Comparison of ENCODE assay signal across 8 cellular contexts in genomic region chr2:183037281-183037659, GRCh38. TPM values are rescaled to one million over a fixed set of nuclear protein-coding genes. Genes with fewer than 3 reads are reported as not detected.
DNase-seq lines count a peak whose midpoint lies in the region; ATAC-seq and TF ChIP-seq lines count a peak whose summit lies in the region.

No MANE protein-coding gene starts in this region.

- no peaks in the 10 kb centered on the region for H3K9me3 ChIP-seq in esophagus muscularis mucosa
- H3K9me3 ChIP-seq in neural cell (ENCODE audit: low read length): no peaks in the 10 kb centered on the region

- H3K4me3 ChIP-seq in esophagus muscularis mucosa: peak overlapping the region; percentile 87 to 95 (median 89)
- peak overlapping the region; percentile 83 for H3K4me3 ChIP-seq in neural cell (ENCODE audit: low read length)

- intact Hi-C loops in esophagus muscularis mucosa (cut with DNase I): no loop called here

- H3K79me2 ChIP-seq in neural cell (replicated peaks; ENCODE audit: insufficient read depth, low read length): peaks cover 49% of the 10 kb centered on the region

- TF ChIP-seq EP300 in esophagus muscularis mucosa (IDR thresholded peaks at IDR 0.05) (no peak), neural cell (conservative IDR thresholded peaks at IDR 0.05; ENCODE audit: poor library complexity, severe bottlenecking) (no peak)

- H3K9ac ChIP-seq in neural cell (ENCODE audit: low read length): peak overlapping the region; percentile 90

- H3K27me3 ChIP-seq in esophagus muscularis mucosa (no peaks in the 10 kb centered on the region), neural cell (ENCODE audit: insufficient read depth, low read depth, low read length) (no peaks in the 10 kb centered on the region)

- H3K27me3 Mint-ChIP-seq in activated T-cell treated with anti-CD3 and anti-CD28 coated beads, Interleukin-2, amount 50 U/mL, for 4 hours (ENCODE audit: low read depth): peaks cover 45% of the 10 kb centered on the region

- peak overlapping the region; percentile 80 for H3K4me3 Mint-ChIP-seq in activated T-cell treated with anti-CD3 and anti-CD28 coated beads, Interleukin-2, amount 50 U/mL, for 4 hours

- H3K4me2 ChIP-seq in neural cell (ENCODE audit: low read length): peak overlapping the region; percentile 69

- peaks cover 36 to 61% (median 55%) of the 10 kb centered on the region in 4 donors for H3K4me1 ChIP-seq in esophagus muscularis mucosa

- WGBS in esophagus muscularis mucosa: 3% methylated on average over 4 of the region's 4 CpGs

- no peak for DNase-seq in activated T-cell treated with anti-CD3 and anti-CD28 coated beads, Interleukin-2, amount 50 U/mL, for 4 hours
- DNase-seq in activated T-cell treated with anti-CD3 and anti-CD28 coated beads, Interleukin-2, amount 50 U/mL, for 48 hours: no peak
- no peak for DNase-seq in esophagus muscularis mucosa (ENCODE audit: extremely low spot score)

- H3K27ac ChIP-seq in esophagus muscularis mucosa (replicated peaks in 1 of 4) (peak overlapping the region; percentile 97 to 99 (median 98)), neural cell (ENCODE audit: low read length) (peak overlapping the region; percentile 83)

- H3K9me2 ChIP-seq in neural cell (ENCODE audit: insufficient read depth, low read length): no peaks in the 10 kb centered on the region

- H3K36me3 Mint-ChIP-seq in activated T-cell treated with anti-CD3 and anti-CD28 coated beads, Interleukin-2, amount 50 U/mL, for 4 hours (ENCODE audit: insufficient read depth): no peaks in the 10 kb centered on the region

- H3K36me3 ChIP-seq in esophagus muscularis mucosa (no peaks in the 10 kb centered on the region), neural cell (ENCODE audit: insufficient read depth, low read length) (no peaks in the 10 kb centered on the region)

- no peak overlapping the region for H2AFZ ChIP-seq in neural cell (ENCODE audit: low read depth, low read length)

- H3K9me3 Mint-ChIP-seq in activated T-cell treated with anti-CD3 and anti-CD28 coated beads, Interleukin-2, amount 50 U/mL, for 4 hours: no peaks in the 10 kb centered on the region

- no peaks in the 10 kb centered on the region for H4K20me1 ChIP-seq in neural cell (ENCODE audit: insufficient read depth)

- TF ChIP-seq CTCF in esophagus muscularis mucosa (IDR thresholded peaks at IDR 0.05) (no peak), neural cell (IDR thresholded peaks at IDR 0.05; ENCODE audit: poor library complexity, severe bottlenecking) (no peak)

- H3K4me1 Mint-ChIP-seq in activated T-cell treated with anti-CD3 and anti-CD28 coated beads, Interleukin-2, amount 50 U/mL, for 4 hours (ENCODE audit: low read depth): peaks cover 29% of the 10 kb centered on the region

- no peak for ATAC-seq in activated T-cell treated with anti-CD3 and anti-CD28 coated beads, Interleukin-2, amount 50 U/mL, for 4 hours
- ATAC-seq in SK-N-SH treated with all-trans-retinoic acid at 6 μM for 48 hours (peak; percentile 42), GM21717 (IDR thresholded peaks at IDR 0.05; ENCODE audit: unreplicated experiment) (no peak), GM18517 (IDR thresholded peaks at IDR 0.05; ENCODE audit: unreplicated experiment) (no peak), HG03039 (IDR thresholded peaks at IDR 0.05; ENCODE audit: unreplicated experiment) (no peak)

- no peaks in the 10 kb centered on the region for H3F3A ChIP-seq in neural cell (ENCODE audit: insufficient read depth, low read length, poor library complexity, severe bottlenecking)

- TF ChIP-seq RAD21 in neural cell (conservative IDR thresholded peaks at IDR 0.05): no peak

- no peak for TF ChIP-seq POLR2A in esophagus muscularis mucosa (IDR thresholded peaks at IDR 0.05; ENCODE audit: low read depth)

TF ChIP-seq in SK-N-SH treated with all-trans-retinoic acid at 6 μM for 48 hours, 23 proteins besides CTCF, POLR2A, EP300 and RAD21:
- TF ChIP-seq ZNF70 (CRISPR knock-in tag; IDR thresholded peaks at IDR 0.05) (peak; percentile 96), ZFP30 (CRISPR knock-in tag; IDR thresholded peaks at IDR 0.05) (no peak)

TF ChIP-seq in neural cell, 6 proteins besides CTCF, POLR2A, EP300 and RAD21:
- TF ChIP-seq SMC3 (conservative IDR thresholded peaks at IDR 0.05; ENCODE audit: poor library complexity): no peak
- TF ChIP-seq, protein P1, sequence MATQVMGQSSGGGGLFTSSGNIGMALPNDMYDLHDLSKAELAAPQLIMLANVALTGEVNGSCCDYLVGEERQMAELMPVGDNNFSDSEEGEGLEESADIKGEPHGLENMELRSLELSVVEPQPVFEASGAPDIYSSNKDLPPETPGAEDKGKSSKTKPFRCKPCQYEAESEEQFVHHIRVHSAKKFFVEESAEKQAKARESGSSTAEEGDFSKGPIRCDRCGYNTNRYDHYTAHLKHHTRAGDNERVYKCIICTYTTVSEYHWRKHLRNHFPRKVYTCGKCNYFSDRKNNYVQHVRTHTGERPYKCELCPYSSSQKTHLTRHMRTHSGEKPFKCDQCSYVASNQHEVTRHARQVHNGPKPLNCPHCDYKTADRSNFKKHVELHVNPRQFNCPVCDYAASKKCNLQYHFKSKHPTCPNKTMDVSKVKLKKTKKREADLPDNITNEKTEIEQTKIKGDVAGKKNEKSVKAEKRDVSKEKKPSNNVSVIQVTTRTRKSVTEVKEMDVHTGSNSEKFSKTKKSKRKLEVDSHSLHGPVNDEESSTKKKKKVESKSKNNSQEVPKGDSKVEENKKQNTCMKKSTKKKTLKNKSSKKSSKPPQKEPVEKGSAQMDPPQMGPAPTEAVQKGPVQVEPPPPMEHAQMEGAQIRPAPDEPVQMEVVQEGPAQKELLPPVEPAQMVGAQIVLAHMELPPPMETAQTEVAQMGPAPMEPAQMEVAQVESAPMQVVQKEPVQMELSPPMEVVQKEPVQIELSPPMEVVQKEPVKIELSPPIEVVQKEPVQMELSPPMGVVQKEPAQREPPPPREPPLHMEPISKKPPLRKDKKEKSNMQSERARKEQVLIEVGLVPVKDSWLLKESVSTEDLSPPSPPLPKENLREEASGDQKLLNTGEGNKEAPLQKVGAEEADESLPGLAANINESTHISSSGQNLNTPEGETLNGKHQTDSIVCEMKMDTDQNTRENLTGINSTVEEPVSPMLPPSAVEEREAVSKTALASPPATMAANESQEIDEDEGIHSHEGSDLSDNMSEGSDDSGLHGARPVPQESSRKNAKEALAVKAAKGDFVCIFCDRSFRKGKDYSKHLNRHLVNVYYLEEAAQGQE (IDR thresholded peaks at IDR 0.05; ENCODE audit: borderline replicate concordance): peak; percentile 28

RNA-seq across cellular contexts. Expression of gene NCKAP1, which starts 1.0 kb away (rescaled TPM):
- total RNA-seq in activated T-cell treated with anti-CD3 and anti-CD28 coated beads, Interleukin-2, amount 50 U/mL, for 4 hours: 10 to 100 TPM in 1 of 3 donors, 1 to 10 TPM in 2; 8.2 to 13.0 (median 8.3) TPM
- 100 to 1,000 TPM; 210 to 288 (median 249) TPM for total RNA-seq in esophagus muscularis mucosa
- 124 and 127 TPM in 2 replicates for polyA plus RNA-seq in neural cell
- polyA minus RNA-seq in neural cell: 199 and 286 TPM in 2 replicates

RNA-seq across cellular contexts. Expression of gene DUSP19, which starts 41.3 kb away (rescaled TPM):
- total RNA-seq in activated T-cell treated with anti-CD3 and anti-CD28 coated beads, Interleukin-2, amount 50 U/mL, for 4 hours: 1 to 10 TPM; 1.2 to 2.5 (median 2.2) TPM
- total RNA-seq in esophagus muscularis mucosa: 1 to 10 TPM; 2.5 to 7.0 (median 5.0) TPM
- polyA plus RNA-seq in neural cell: 5.6 and 7.7 TPM in 2 replicates
- 7.5 and 8.1 TPM in 2 replicates for polyA minus RNA-seq in neural cell

Comparison
In these comparisons a context has a peak if more than half of its experiments do, and no peak if none do; other contexts are left out.
1. RNA of gene NCKAP1, which starts 1.0 kb away (total RNA-seq): 210 to 288 TPM in esophagus muscularis mucosa; 8.2 to 13.0 TPM in activated T-cell treated with anti-CD3 and anti-CD28 coated beads, Interleukin-2, amount 50 U/mL, for 4 hours; every median in the first group is over 10 times any median in the second.